ENCODE assay signal across 17 cellular contexts in the genomic region with DNA sequence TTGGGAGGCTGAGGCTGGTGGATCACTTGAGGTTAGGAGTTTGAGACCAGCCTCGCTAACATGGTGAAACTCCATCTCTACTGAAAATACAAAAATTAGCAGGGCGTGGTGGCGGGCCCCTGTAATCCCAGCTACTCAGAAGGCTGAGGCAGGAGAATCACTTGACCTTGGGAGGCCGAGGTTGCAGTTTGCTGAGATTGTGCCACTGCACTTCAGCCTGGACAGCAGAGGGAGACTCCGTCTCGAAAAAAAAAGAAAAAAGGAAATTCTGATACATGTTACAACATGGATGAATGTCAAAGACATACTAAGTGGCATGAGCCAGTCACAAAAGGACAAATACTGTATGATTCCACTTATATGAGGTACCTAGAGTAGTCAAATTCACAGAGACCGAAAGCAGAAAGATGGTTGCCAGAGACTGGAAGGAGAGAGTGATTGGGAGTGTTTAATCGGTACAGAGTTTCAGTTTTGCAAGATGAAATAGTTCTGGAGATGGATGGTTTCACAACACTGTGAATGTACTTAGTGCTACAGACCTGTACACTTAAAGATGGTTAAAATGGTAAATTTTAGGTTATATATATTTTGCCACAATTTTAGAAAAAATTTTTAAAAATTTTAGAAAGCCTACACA.
DNase-seq lines count a peak whose midpoint lies in the region; ATAC-seq, FAIRE-seq and TF ChIP-seq lines count a peak whose summit lies in the region.
"Had no signal": no experiment of that assay in that cellular context is flagged by ENCODE, and none has a peak within 500 bp of the region (broad histone marks: within the 10 kb centered on the region; RNA-seq: fewer than 3 reads in every experiment).

No MANE protein-coding gene starts in this region.

- DNase-seq in Right ventricle myocardium inferior (ENCODE audit: missing footprints) (no peak), right atrium auricular region (ENCODE audit: low spot score) (no peak), adipocyte (ENCODE audit: low read depth) (peak; percentile 62), fibroblast of the aortic adventitia (ENCODE audit: low read depth) (peak; percentile 61), tibial artery (no peak), pancreas (no peak)
- DNase-seq in activated T-cell treated with anti-CD3 and anti-CD28 coated beads, Interleukin-2, amount 50 U/mL, for 4 hours, result no peak
- DNase-seq: 8988T; CD4-positive, alpha-beta memory T cell; DND-41; heart left ventricle; NCI-H748 treated with DMSO at 0.1 percent for 48 hours; occipital lobe had no signal

- no peaks in the 10 kb centered on the region for H3K36me3 Mint-ChIP-seq in activated T-cell treated with anti-CD3 and anti-CD28 coated beads, Interleukin-2, amount 50 U/mL, for 4 hours (ENCODE audit: insufficient read depth)
- H3K36me3 Mint-ChIP-seq: CD4-positive, alpha-beta memory T cell; type B pancreatic cell; WTC11 had no signal

- peaks cover 12% of the 10 kb centered on the region for H3K27me3 Mint-ChIP-seq in activated T-cell treated with anti-CD3 and anti-CD28 coated beads, Interleukin-2, amount 50 U/mL, for 4 hours (ENCODE audit: low read depth)
- H3K27me3 Mint-ChIP-seq: type B pancreatic cell had no signal

- no peaks in the 10 kb centered on the region for H3K4me1 Mint-ChIP-seq in activated T-cell treated with anti-CD3 and anti-CD28 coated beads, Interleukin-2, amount 50 U/mL, for 4 hours (ENCODE audit: low read depth)
- H3K4me1 Mint-ChIP-seq: CD4-positive, alpha-beta memory T cell had no signal

- H3K4me1 ChIP-seq in right atrium auricular region, result no peaks in the 10 kb centered on the region
- peaks cover 14% of the 10 kb centered on the region for H3K4me1 ChIP-seq in adipocyte (ENCODE audit: control insufficient read depth, insufficient read depth, low read length)
- H3K4me1 ChIP-seq in tibial artery, result peaks cover 0 to 16% (median 1%) of the 10 kb centered on the region in 4 donors
- no peaks in the 10 kb centered on the region for H3K4me1 ChIP-seq in pancreas

- intact Hi-C loops in Right ventricle myocardium inferior (cut with DNase I), result loop anchor here (5.0 to 10.0 kb wide), 2 partner anchors 184 to 481 kb away; no protein-coding TSS in a partner anchor
- intact Hi-C loops in tibial artery (cut with DNase I; ENCODE audit: low total_unique reads), result no loop called here
- intact Hi-C loops in pancreas (cut with DNase I), result no loop called here

- H3K27me3 ChIP-seq in right atrium auricular region (no peaks in the 10 kb centered on the region), adipocyte (replicated peaks; ENCODE audit: control insufficient read depth, insufficient read depth, low read length) (no peaks in the 10 kb centered on the region), tibial artery (no peaks in the 10 kb centered on the region), pancreas (no peaks in the 10 kb centered on the region)
- H3K27me3 ChIP-seq: heart left ventricle had no signal

- 67 to 81% methylated on average over 8 of the region's 8 CpGs for WGBS in pancreas, 2 donors

- H3K9me3 ChIP-seq in right atrium auricular region (no peaks in the 10 kb centered on the region), adipocyte (ENCODE audit: control insufficient read depth, low read length) (no peaks in the 10 kb centered on the region), tibial artery (no peaks in the 10 kb centered on the region), pancreas (no peaks in the 10 kb centered on the region)
- H3K9me3 ChIP-seq: heart left ventricle had no signal

- peak; percentile 23 for ATAC-seq in Right ventricle myocardium inferior
- no peak for ATAC-seq in HG03159 (IDR thresholded peaks at IDR 0.05; ENCODE audit: unreplicated experiment)
- no peak for ATAC-seq in activated T-cell treated with anti-CD3 and anti-CD28 coated beads, Interleukin-2, amount 50 U/mL, for 4 hours
- ATAC-seq in pancreas, result no peak
- ATAC-seq: WTC11 had no signal

- H3K4me3 ChIP-seq in right atrium auricular region (no peak overlapping the region), adipocyte (ENCODE audit: low read length) (peak overlapping the region; percentile 76), fibroblast of the aortic adventitia (ENCODE audit: low read depth, low read length) (no peak overlapping the region), tibial artery (no peak overlapping the region), pancreas (no peak overlapping the region)
- H3K4me3 ChIP-seq: heart left ventricle had no signal

- H3K27ac ChIP-seq in right atrium auricular region, result no peak overlapping the region
- H3K27ac ChIP-seq in tibial artery, result peak overlapping the region in 1 of 2 donors; percentile 47
- no peak overlapping the region for H3K27ac ChIP-seq in pancreas
- H3K27ac ChIP-seq: heart left ventricle had no signal

- H3K4me3 Mint-ChIP-seq in activated T-cell treated with anti-CD3 and anti-CD28 coated beads, Interleukin-2, amount 50 U/mL, for 4 hours, result no peak overlapping the region
- H3K4me3 Mint-ChIP-seq: CD4-positive, alpha-beta memory T cell; type B pancreatic cell; WTC11 had no signal

- no peaks in the 10 kb centered on the region for H3K36me3 ChIP-seq in right atrium auricular region
- peaks cover 3% of the 10 kb centered on the region for H3K36me3 ChIP-seq in adipocyte (ENCODE audit: control insufficient read depth, insufficient read depth, low read length, severe bottlenecking)
- no peaks in the 10 kb centered on the region for H3K36me3 ChIP-seq in tibial artery
- no peaks in the 10 kb centered on the region for H3K36me3 ChIP-seq in pancreas
- H3K36me3 ChIP-seq: heart left ventricle had no signal

- no peak for FAIRE-seq in pancreas (lab: Jason Lieb, UNC)
- FAIRE-seq: islet of Langerhans had no signal

- TF ChIP-seq CTCF in right atrium auricular region (IDR thresholded peaks at IDR 0.05) (peak in 1 of 2 donors; percentile 43), fibroblast of the aortic adventitia (IDR thresholded peaks at IDR 0.05; ENCODE audit: insufficient read depth, low read length) (peak; percentile 41), tibial artery (IDR thresholded peaks at IDR 0.05) (peak; percentile 15 to 31), pancreas (IDR thresholded peaks at IDR 0.05) (no peak)

- peak overlapping the region; percentile 76 for H3K9ac ChIP-seq in adipocyte (ENCODE audit: low read length)

- H3K9me3 Mint-ChIP-seq in activated T-cell treated with anti-CD3 and anti-CD28 coated beads, Interleukin-2, amount 50 U/mL, for 4 hours, result no peaks in the 10 kb centered on the region
- H3K9me3 Mint-ChIP-seq: type B pancreatic cell, WTC11 had no signal

Comparison
In these comparisons a context has a peak if more than half of its experiments do, and no peak if none do; other contexts are left out.
1. DNase-seq: peak in adipocyte (single experiment) and fibroblast of the aortic adventitia (single experiment); none in Right ventricle myocardium inferior (single experiment), right atrium auricular region (single experiment), tibial artery (0 of 2), activated T-cell treated with anti-CD3 and anti-CD28 coated beads, Interleukin-2, amount 50 U/mL, for 4 hours (single experiment) and pancreas (0 of 6).
2. CTCF ChIP-seq: peak in fibroblast of the aortic adventitia (single experiment) and tibial artery (2 of 2); none in pancreas (0 of 4).